8 cellular contexts compared by ENCODE assay signal in genomic region chr14:23153891-23154796, GRCh38. TPM values are rescaled to one million over a fixed set of nuclear protein-coding genes. Genes with fewer than 3 reads are reported as not detected.
A peak's percentile ranks its signal among the peaks of the same experiment; 100 is the strongest.
DNase-seq lines count a peak whose midpoint lies in the region; TF ChIP-seq lines count a peak whose summit lies in the region.

No MANE protein-coding gene starts in this region.

- DNase-seq in ELR (ENCODE audit: low read depth) (peak; percentile 42), OCI-M1 (lab: John Stamatoyannopoulos, UW) (peak; percentile 83), esophagus muscularis mucosa (ENCODE audit: extremely low spot score) (peak; percentile 97), GM10248 (ENCODE audit: extremely low spot score) (no peak), glomerular visceral epithelial cell (ENCODE audit: extremely low spot score) (no peak), germinal center (ENCODE audit: low spot score) (no peak), NCI-H510A treated with DMSO at 0.1 percent for 48 hours (lab: John Stamatoyannopoulos, UW) (no peak)

- peak overlapping the region; percentile 50 to 68 (median 60) for H3K4me3 Mint-ChIP-seq in nephron

- peak overlapping the region; percentile 35 to 54 (median 44) for H3K4me3 ChIP-seq in esophagus muscularis mucosa

- H3K27me3 ChIP-seq in esophagus muscularis mucosa = no peaks in the 10 kb centered on the region

- TF ChIP-seq EP300 in esophagus muscularis mucosa (IDR thresholded peaks at IDR 0.05) = peak; percentile 90

- TF ChIP-seq CTCF in esophagus muscularis mucosa (IDR thresholded peaks at IDR 0.05) = no peak
- no peak for TF ChIP-seq CTCF in nephron (IDR thresholded peaks at IDR 0.05; ENCODE audit: unreplicated experiment in 3 of 3)
- TF ChIP-seq CTCF in GM10248 (IDR thresholded peaks at IDR 0.05; ENCODE audit: control extremely low read depth, extremely low read depth, low read depth, missing control alignments) = no peak

- H3K27ac Mint-ChIP-seq in nephron = peak overlapping the region; percentile 98 to 99 (median 98)

- POLR2A ChIA-PET in GM10248 (lab: Yijun Ruan, JAX) = no interaction called here

- peak; percentile 77 for TF ChIP-seq POLR2A in esophagus muscularis mucosa (IDR thresholded peaks at IDR 0.05; ENCODE audit: low read depth)

- no peaks in the 10 kb centered on the region for H3K27me3 Mint-ChIP-seq in nephron (ENCODE audit: low read depth)

- H3K36me3 ChIP-seq in esophagus muscularis mucosa = peaks cover 0 to 19% (median 6%) of the 10 kb centered on the region in 4 donors

- peak overlapping the region; percentile 90 to 94 (median 92) for H3K27ac ChIP-seq in esophagus muscularis mucosa (replicated peaks in 1 of 4)

- H3K9me3 ChIP-seq in esophagus muscularis mucosa = no peaks in the 10 kb centered on the region

- peaks cover 32 to 72% (median 65%) of the 10 kb centered on the region in 4 donors for H3K4me1 ChIP-seq in esophagus muscularis mucosa

- peaks cover 55% of the 10 kb centered on the region for H3K4me1 Mint-ChIP-seq in nephron

- 35% methylated on average over 24 of the region's 28 CpGs for WGBS in esophagus muscularis mucosa

- peaks cover 2% of the 10 kb centered on the region for H3K9me3 Mint-ChIP-seq in nephron

- CTCF ChIA-PET in GM10248 (lab: Yijun Ruan, JAX) = no interaction called here

- peaks cover 41% of the 10 kb centered on the region for H3K36me3 Mint-ChIP-seq in nephron (ENCODE audit: low read depth)

- intact Hi-C loops in esophagus muscularis mucosa (cut with DNase I) = no loop called here

RNA-seq across cellular contexts. Expression of gene SLC7A8, which starts 29.3 kb away (rescaled TPM):
- total RNA-seq in esophagus muscularis mucosa = 10 to 100 TPM; 19.5 to 48.3 (median 32.5) TPM

RNA-seq across cellular contexts. Expression of gene CEBPE, which starts 35.1 kb away (rescaled TPM):
- total RNA-seq in esophagus muscularis mucosa = under 1 TPM in 1 of 4 donors, not detected in 3; 0.57 TPM

RNA-seq across cellular contexts. Expression of gene CIROP, which starts 49.4 kb away (rescaled TPM):
- under 1 TPM in 1 of 4 donors, not detected in 3; 0.19 TPM for total RNA-seq in esophagus muscularis mucosa

RNA-seq across cellular contexts. Expression of gene C14orf119, which starts 58.8 kb away (rescaled TPM):
- total RNA-seq in esophagus muscularis mucosa = 10 to 100 TPM; 21.2 to 42.5 (median 34.0) TPM

RNA-seq across cellular contexts. Expression of gene ACIN1, which starts 59.2 kb away (rescaled TPM):
- 100 to 1,000 TPM in 1 of 4 donors, 10 to 100 TPM in 3; 60.1 to 101 (median 89.5) TPM for total RNA-seq in esophagus muscularis mucosa

Comparison
In these comparisons a context has a peak if more than half of its experiments do, and no peak if none do; other contexts are left out.
1. DNase-seq: peak in ELR (single experiment), OCI-M1 (single experiment) and esophagus muscularis mucosa (single experiment); none in GM10248 (single experiment), glomerular visceral epithelial cell (single experiment), germinal center (single experiment) and NCI-H510A treated with DMSO at 0.1 percent for 48 hours (single experiment).